1 cellular context compared by ENCODE assay signal in genomic region chr6:63509652-63510352, GRCh38.
A peak's percentile ranks its signal among the peaks of the same experiment; 100 is the strongest.
TF ChIP-seq lines count a peak whose summit lies in the region.

No MANE protein-coding gene starts in this region.

TF ChIP-seq in HepG2, 621 proteins besides CTCF, POLR2A, EP300 and RAD21 (continued from another document and continues in another):
- TF ChIP-seq CENPT (CRISPR knock-in tag; IDR thresholded peaks at IDR 0.05; ENCODE audit: low read depth), result no peak
- TF ChIP-seq, protein P1, sequence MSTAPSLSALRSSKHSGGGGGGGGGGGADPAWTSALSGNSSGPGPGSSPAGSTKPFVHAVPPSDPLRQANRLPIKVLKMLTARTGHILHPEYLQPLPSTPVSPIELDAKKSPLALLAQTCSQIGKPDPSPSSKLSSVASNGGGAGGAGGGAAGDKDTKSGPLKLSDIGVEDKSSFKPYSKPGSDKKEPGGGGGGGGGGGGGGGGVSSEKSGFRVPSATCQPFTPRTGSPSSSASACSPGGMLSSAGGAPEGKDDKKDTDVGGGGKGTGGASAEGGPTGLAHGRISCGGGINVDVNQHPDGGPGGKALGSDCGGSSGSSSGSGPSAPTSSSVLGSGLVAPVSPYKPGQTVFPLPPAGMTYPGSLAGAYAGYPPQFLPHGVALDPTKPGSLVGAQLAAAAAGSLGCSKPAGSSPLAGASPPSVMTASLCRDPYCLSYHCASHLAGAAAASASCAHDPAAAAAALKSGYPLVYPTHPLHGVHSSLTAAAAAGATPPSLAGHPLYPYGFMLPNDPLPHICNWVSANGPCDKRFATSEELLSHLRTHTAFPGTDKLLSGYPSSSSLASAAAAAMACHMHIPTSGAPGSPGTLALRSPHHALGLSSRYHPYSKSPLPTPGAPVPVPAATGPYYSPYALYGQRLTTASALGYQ (CRISPR knock-in tag; IDR thresholded peaks at IDR 0.05), result peak; percentile 73; the same call in 1 of the 2 replicates
- no peak for TF ChIP-seq AKNA (CRISPR knock-in tag; IDR thresholded peaks at IDR 0.05; ENCODE audit: borderline replicate concordance)
- no peak for TF ChIP-seq RNF2 (conservative IDR thresholded peaks at IDR 0.05; ENCODE audit: low read depth)
- TF ChIP-seq ZBTB3 (CRISPR knock-in tag; IDR thresholded peaks at IDR 0.05; ENCODE audit: borderline replicate concordance, low read depth), result no peak; the same call in none of the 2 replicates
- peak; percentile 84; the same call in 1 of the 2 replicates for TF ChIP-seq HNF1B (CRISPR knock-in tag; IDR thresholded peaks at IDR 0.05)
- TF ChIP-seq MLX (CRISPR knock-in tag; IDR thresholded peaks at IDR 0.05), result peak; percentile 80
- TF ChIP-seq MEIS2 (CRISPR knock-in tag; IDR thresholded peaks at IDR 0.05), result peak; percentile 83
- TF ChIP-seq, protein P2, sequence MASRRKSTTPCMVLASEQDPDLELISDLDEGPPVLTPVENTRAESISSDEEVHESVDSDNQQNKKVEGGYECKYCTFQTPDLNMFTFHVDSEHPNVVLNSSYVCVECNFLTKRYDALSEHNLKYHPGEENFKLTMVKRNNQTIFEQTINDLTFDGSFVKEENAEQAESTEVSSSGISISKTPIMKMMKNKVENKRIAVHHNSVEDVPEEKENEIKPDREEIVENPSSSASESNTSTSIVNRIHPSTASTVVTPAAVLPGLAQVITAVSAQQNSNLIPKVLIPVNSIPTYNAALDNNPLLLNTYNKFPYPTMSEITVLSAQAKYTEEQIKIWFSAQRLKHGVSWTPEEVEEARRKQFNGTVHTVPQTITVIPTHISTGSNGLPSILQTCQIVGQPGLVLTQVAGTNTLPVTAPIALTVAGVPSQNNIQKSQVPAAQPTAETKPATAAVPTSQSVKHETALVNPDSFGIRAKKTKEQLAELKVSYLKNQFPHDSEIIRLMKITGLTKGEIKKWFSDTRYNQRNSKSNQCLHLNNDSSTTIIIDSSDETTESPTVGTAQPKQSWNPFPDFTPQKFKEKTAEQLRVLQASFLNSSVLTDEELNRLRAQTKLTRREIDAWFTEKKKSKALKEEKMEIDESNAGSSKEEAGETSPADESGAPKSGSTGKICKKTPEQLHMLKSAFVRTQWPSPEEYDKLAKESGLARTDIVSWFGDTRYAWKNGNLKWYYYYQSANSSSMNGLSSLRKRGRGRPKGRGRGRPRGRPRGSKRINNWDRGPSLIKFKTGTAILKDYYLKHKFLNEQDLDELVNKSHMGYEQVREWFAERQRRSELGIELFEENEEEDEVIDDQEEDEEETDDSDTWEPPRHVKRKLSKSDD (CRISPR knock-in tag; IDR thresholded peaks at IDR 0.05; ENCODE audit: low read depth), result peak; percentile 67; the same call in 1 of the 2 replicates
- TF ChIP-seq MBNL3 (CRISPR knock-in tag; conservative IDR thresholded peaks at IDR 0.05), result no peak
- 0 out of 2 replicates have a peak, but pooled peaks have one; percentile 53 for TF ChIP-seq ZSCAN21 (CRISPR knock-in tag; IDR thresholded peaks at IDR 0.05; ENCODE audit: borderline replicate concordance)
- TF ChIP-seq, protein P3, sequence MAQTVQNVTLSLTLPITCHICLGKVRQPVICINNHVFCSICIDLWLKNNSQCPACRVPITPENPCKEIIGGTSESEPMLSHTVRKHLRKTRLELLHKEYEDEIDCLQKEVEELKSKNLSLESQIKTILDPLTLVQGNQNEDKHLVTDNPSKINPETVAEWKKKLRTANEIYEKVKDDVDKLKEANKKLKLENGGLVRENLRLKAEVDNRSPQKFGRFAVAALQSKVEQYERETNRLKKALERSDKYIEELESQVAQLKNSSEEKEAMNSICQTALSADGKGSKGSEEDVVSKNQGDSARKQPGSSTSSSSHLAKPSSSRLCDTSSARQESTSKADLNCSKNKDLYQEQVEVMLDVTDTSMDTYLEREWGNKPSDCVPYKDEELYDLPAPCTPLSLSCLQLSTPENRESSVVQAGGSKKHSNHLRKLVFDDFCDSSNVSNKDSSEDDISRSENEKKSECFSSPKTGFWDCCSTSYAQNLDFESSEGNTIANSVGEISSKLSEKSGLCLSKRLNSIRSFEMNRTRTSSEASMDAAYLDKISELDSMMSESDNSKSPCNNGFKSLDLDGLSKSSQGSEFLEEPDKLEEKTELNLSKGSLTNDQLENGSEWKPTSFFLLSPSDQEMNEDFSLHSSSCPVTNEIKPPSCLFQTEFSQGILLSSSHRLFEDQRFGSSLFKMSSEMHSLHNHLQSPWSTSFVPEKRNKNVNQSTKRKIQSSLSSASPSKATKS (CRISPR knock-in tag; IDR thresholded peaks at IDR 0.05), result no peak
- peak; percentile 70; the same call in 1 of the 2 replicates for TF ChIP-seq FOXP1 (IDR thresholded peaks at IDR 0.05)
- peak; percentile 93 for TF ChIP-seq FOXP1 (CRISPR knock-in tag; IDR thresholded peaks at IDR 0.05)
- TF ChIP-seq ZNF7 (CRISPR knock-in tag; IDR thresholded peaks at IDR 0.05), result peak; percentile 43; the same call in 1 of the 2 replicates
- TF ChIP-seq TBP (CRISPR knock-in tag; IDR thresholded peaks at IDR 0.05), result no peak
- no peak for TF ChIP-seq ZNF564 (CRISPR knock-in tag; IDR thresholded peaks at IDR 0.05)
- no peak for TF ChIP-seq ZNF781 (CRISPR knock-in tag; IDR thresholded peaks at IDR 0.05; ENCODE audit: borderline replicate concordance, not compliant biosample characterization)
- TF ChIP-seq NFE2L1 (CRISPR knock-in tag; IDR thresholded peaks at IDR 0.05; ENCODE audit: borderline replicate concordance), result no peak
- TF ChIP-seq STAG1 (CRISPR knock-in tag; IDR thresholded peaks at IDR 0.05), result 0 out of 2 replicates have a peak, but pooled peaks have one; percentile 27
- TF ChIP-seq SRSF1 (optimal IDR thresholded peaks at IDR 0.05; ENCODE audit: low read depth, low read length), result no peak
- TF ChIP-seq KMT2A (CRISPR knock-in tag; IDR thresholded peaks at IDR 0.05), result peak; percentile 54; the same call in 1 of the 2 replicates
- peak; percentile 94 for TF ChIP-seq KDM6A (CRISPR knock-in tag; IDR thresholded peaks at IDR 0.05; ENCODE audit: low read depth)
- no peak; the same call in 1 of the 2 replicates for TF ChIP-seq TOPORS (CRISPR knock-in tag; IDR thresholded peaks at IDR 0.05)
- TF ChIP-seq ZNF576 (CRISPR knock-in tag; IDR thresholded peaks at IDR 0.05), result no peak
- TF ChIP-seq ZNF280D (CRISPR knock-in tag; IDR thresholded peaks at IDR 0.05), result no peak
- TF ChIP-seq AFF4 (CRISPR knock-in tag; IDR thresholded peaks at IDR 0.05), result peak; percentile 87; the same call in 1 of the 2 replicates
- TF ChIP-seq SMAD3 (CRISPR knock-in tag; IDR thresholded peaks at IDR 0.05), result peak; percentile 81
- TF ChIP-seq RBAK (CRISPR knock-in tag; IDR thresholded peaks at IDR 0.05), result no peak
- TF ChIP-seq HNRNPLL (IDR thresholded peaks at IDR 0.05; ENCODE audit: low read depth, low read length, poor library complexity, severe bottlenecking), result no peak
- TF ChIP-seq KAT2B (IDR thresholded peaks at IDR 0.05; ENCODE audit: borderline replicate concordance, low read depth, low read length), result no peak
- TF ChIP-seq EHMT2 (IDR thresholded peaks at IDR 0.05; ENCODE audit: borderline replicate concordance, low read depth, low read length), result 0 out of 2 replicates have a peak, but pooled peaks have one; percentile 55
- TF ChIP-seq ZNF768 (CRISPR knock-in tag; IDR thresholded peaks at IDR 0.05), result no peak
- no peak for TF ChIP-seq ADNP (CRISPR knock-in tag; IDR thresholded peaks at IDR 0.05)
